Comparison of ENCODE assay signal across 21 cellular contexts in genomic region chr3:44506961-44507360, GRCh38. TPM values are rescaled to one million over a fixed set of nuclear protein-coding genes. Genes with fewer than 3 reads are reported as not detected.
"Had no signal": no experiment of that assay in that cellular context is flagged by ENCODE, and none has a peak within 500 bp of the region (broad histone marks: within the 10 kb centered on the region; RNA-seq: fewer than 3 reads in every experiment).

No MANE protein-coding gene starts in this region.

- H3K27me3 Mint-ChIP-seq: activated B cell treated with CpG ODN at 0.5 μM for 24 hours; activated CD4-positive, alpha-beta T cell treated with anti-CD3 and anti-CD28 coated beads, Interleukin-2, amount 10 ng/mL, durations not matched to agents 24 days and 14 days; naive thymus-derived CD4-positive, alpha-beta T cell had no signal

- ATAC-seq: mucosa of descending colon; naive thymus-derived CD4-positive, alpha-beta T cell; right cardiac atrium had no signal

- H3K4me3 Mint-ChIP-seq: activated B cell treated with CpG ODN at 0.5 μM for 24 hours; activated CD4-positive, alpha-beta T cell treated with anti-CD3 and anti-CD28 coated beads, Interleukin-2, amount 10 ng/mL, durations not matched to agents 24 days and 14 days; activated T-helper 1 cell treated with anti-CD3 and anti-CD28 coated beads, Interleukin-12 subunit alpha, Interleukin-12 subunit beta, Interleukin-2, Interleukin-4 antibody, amounts not matched to agents 30 ng/mL and 10 ng/mL and 1 ng/mL, durations not matched to agents 14 hours and 24 hours and 36 hours; endodermal cell had no signal

- H3K4me3 ChIP-seq: ascending aorta, dorsolateral prefrontal cortex, hepatocyte, left ventricle myocardium inferior, mucosa of descending colon, prostate gland, tibial nerve had no signal

- H3K9me3 ChIP-seq: prostate gland had no signal

- H3K27me3 ChIP-seq: ascending aorta, dorsolateral prefrontal cortex, hepatocyte, tibial nerve had no signal

- DNase-seq: activated B cell treated with CpG ODN at 0.5 μM for 24 hours; activated CD4-positive, alpha-beta T cell treated with anti-CD3 and anti-CD28 coated beads, Interleukin-2, amount 10 ng/mL, durations not matched to agents 24 days and 14 days; activated CD8-positive, alpha-beta memory T cell treated with anti-CD3 and anti-CD28 coated beads, Interleukin-2, amount 50 U/mL, for 48 hours; dorsolateral prefrontal cortex; endodermal cell; erythroblast; left ventricle myocardium inferior; mucosa of descending colon; naive thymus-derived CD4-positive, alpha-beta T cell; nucleus accumbens; right cardiac atrium; small intestine; stimulated activated CD4-positive, alpha-beta T cell treated with anti-CD3 and anti-CD28 coated beads, Interleukin-4, amount 100 ng/mL, for 24 hours; stimulated activated naive CD4-positive, alpha-beta T cell treated with Interleukin-2 at 50 U/mL for 16 hours; substantia nigra; T-helper 2 cell had no signal

- H3K27ac ChIP-seq: ascending aorta, dorsolateral prefrontal cortex, hepatocyte, left ventricle myocardium inferior, prostate gland, tibial nerve had no signal

- H3K27ac Mint-ChIP-seq: activated B cell treated with CpG ODN at 0.5 μM for 24 hours; activated CD4-positive, alpha-beta T cell treated with anti-CD3 and anti-CD28 coated beads, Interleukin-2, amount 10 ng/mL, durations not matched to agents 24 days and 14 days; activated T-helper 1 cell treated with anti-CD3 and anti-CD28 coated beads, Interleukin-12 subunit alpha, Interleukin-12 subunit beta, Interleukin-2, Interleukin-4 antibody, amounts not matched to agents 30 ng/mL and 10 ng/mL and 1 ng/mL, durations not matched to agents 14 hours and 24 hours and 36 hours; endodermal cell had no signal

- H3K36me3 ChIP-seq: prostate gland had no signal

RNA-seq across cellular contexts. Expression of gene ZKSCAN7, which starts 48.0 kb away (rescaled TPM):
- total RNA-seq: ascending aorta had no signal
